Comparison of ENCODE assay signal across 1 cellular context in genomic region chr6:85756982-85757381, GRCh38.
TF ChIP-seq lines count a peak whose summit lies in the region.

No MANE protein-coding gene starts in this region.

TF ChIP-seq in GM23338, 12 proteins besides CTCF, POLR2A, EP300 and RAD21 (continued from another document):
- TF ChIP-seq ETS1 (IDR thresholded peaks at IDR 0.05), result no peak
- no peak for TF ChIP-seq EZH2 (IDR thresholded peaks at IDR 0.05; ENCODE audit: low read depth, unreplicated experiment)
- no peak for TF ChIP-seq STAT1 (IDR thresholded peaks at IDR 0.05; ENCODE audit: unreplicated experiment)
